Comparison of ENCODE assay signal across 16 cellular contexts in the genomic region with DNA sequence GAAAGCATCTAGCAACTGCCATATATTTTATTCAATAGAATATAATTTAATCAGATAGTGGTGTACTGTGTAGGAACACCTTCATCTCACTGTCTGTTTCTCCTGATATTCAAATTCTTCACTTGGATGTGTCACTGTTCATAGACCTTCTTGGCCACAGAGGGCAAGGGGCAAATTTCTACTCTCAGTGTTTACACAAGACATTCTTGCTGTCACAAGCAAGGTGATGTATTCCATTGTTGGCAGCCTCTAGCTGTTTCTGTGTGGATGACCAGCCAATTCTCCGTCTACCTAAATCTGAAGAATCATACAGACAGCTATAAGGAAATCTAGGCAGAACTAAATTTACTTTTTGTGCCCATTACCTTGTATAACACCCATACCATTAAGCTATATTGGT.
DNase-seq lines count a peak whose midpoint lies in the region; ATAC-seq, FAIRE-seq and TF ChIP-seq lines count a peak whose summit lies in the region.
"Had no signal": no experiment of that assay in that cellular context is flagged by ENCODE, and none has a peak within 500 bp of the region (broad histone marks: within the 10 kb centered on the region; RNA-seq: fewer than 3 reads in every experiment).

No MANE protein-coding gene starts in this region.

- DNase-seq in EL (peak; percentile 0), amniotic epithelial cell (ENCODE audit: low read depth) (peak; percentile 78), glomerular visceral epithelial cell (ENCODE audit: extremely low spot score) (peak; percentile 17), urothelium cell line (ENCODE audit: low spot score) (peak; percentile 64), WERI-Rb-1 (no peak), NCI-H1694 (lab: John Stamatoyannopoulos, UW) (no peak)
- DNase-seq: COR-L47, KBM-7, NCI-H1436, NCI-H2081, NCI-H510A, NCI-H774, PC-9 had no signal

- FAIRE-seq in urothelium cell line (lab: Jason Lieb, UNC) = peak; percentile 37

- H3K4me3 ChIP-seq in WERI-Rb-1 (ENCODE audit: low read depth, low read length) = no peak overlapping the region
- H3K4me3 ChIP-seq: HAP-1, PC-9 had no signal

- H3K27ac ChIP-seq in WERI-Rb-1 = no peak overlapping the region
- H3K27ac ChIP-seq: PC-9 had no signal

- no peaks in the 10 kb centered on the region for H3K27me3 ChIP-seq in WERI-Rb-1 (ENCODE audit: insufficient read depth, low read depth, severe bottlenecking)

- H3K9me3 ChIP-seq in WERI-Rb-1 (ENCODE audit: severe bottlenecking) = no peaks in the 10 kb centered on the region
- H3K9me3 ChIP-seq: HAP-1 had no signal

- no peaks in the 10 kb centered on the region for H3K36me3 ChIP-seq in WERI-Rb-1
- H3K36me3 ChIP-seq: HAP-1 had no signal

- no peak for TF ChIP-seq CTCF in WERI-Rb-1 (IDR thresholded peaks at IDR 0.05; ENCODE audit: low read depth, low read length)

- no peak for ATAC-seq in HG02884 (IDR thresholded peaks at IDR 0.05; ENCODE audit: unreplicated experiment)
- ATAC-seq: Right ventricle myocardium inferior had no signal

Comparison
In these comparisons a context has a peak if more than half of its experiments do, and no peak if none do; other contexts are left out.
1. DNase-seq: peak in EL (single experiment), amniotic epithelial cell (single experiment), glomerular visceral epithelial cell (single experiment) and urothelium cell line (single experiment); none in WERI-Rb-1 (single experiment) and NCI-H1694 (single experiment).